21 cellular contexts compared by ENCODE assay signal in the genomic region with DNA sequence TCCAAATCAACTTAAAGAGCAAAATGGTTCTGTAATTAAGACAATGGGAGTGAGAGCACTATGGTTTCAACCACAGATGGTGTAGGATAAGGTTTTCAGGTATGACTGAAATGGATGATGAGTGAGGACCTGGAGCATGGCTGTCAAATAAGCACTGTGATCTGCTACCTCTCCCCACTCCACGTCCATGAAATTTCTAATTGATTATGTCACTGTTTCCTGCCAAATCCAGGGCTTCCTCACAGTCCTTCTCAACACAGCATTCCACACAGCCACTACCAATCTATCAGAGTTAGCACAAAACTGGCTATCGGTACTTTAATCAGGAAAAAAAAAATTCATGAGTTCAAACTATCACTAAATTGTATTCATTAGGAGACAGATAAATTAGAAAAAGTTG.
A peak's percentile ranks its signal among the peaks of the same experiment; 100 is the strongest.
DNase-seq lines count a peak whose midpoint lies in the region; ATAC-seq, FAIRE-seq and TF ChIP-seq lines count a peak whose summit lies in the region.
"Had no signal": no experiment of that assay in that cellular context is flagged by ENCODE, and none has a peak within 500 bp of the region (broad histone marks: within the 10 kb centered on the region; RNA-seq: fewer than 3 reads in every experiment).

No MANE protein-coding gene starts in this region.

- DNase-seq in Daoy (ENCODE audit: low read depth) (peak; percentile 9), HTR-8/SVneo (ENCODE audit: insufficient read length, low spot score) (peak; percentile 11), astrocyte (ENCODE audit: low read depth) (peak; percentile 65), mesothelial cell of epicardium (ENCODE audit: low spot score in 2 of 2, unreplicated experiment in 2 of 2) (no peak), occipital lobe (lab: John Stamatoyannopoulos, UW) (no peak), endodermal cell (no peak)
- DNase-seq: C1 segment of cervical spinal cord; CD4-positive, alpha-beta memory T cell; DMS79; GF-D8; IMR-90; Kasumi-1; KBM-7 had no signal

- no peaks in the 10 kb centered on the region for H3K27me3 Mint-ChIP-seq in astrocyte (ENCODE audit: low read depth, unreplicated experiment)
- no peaks in the 10 kb centered on the region for H3K27me3 Mint-ChIP-seq in mesothelial cell of epicardium (ENCODE audit: low read depth)
- no peaks in the 10 kb centered on the region for H3K27me3 Mint-ChIP-seq in endodermal cell (ENCODE audit: insufficient read depth)
- H3K27me3 Mint-ChIP-seq: B cell; CD4-positive, alpha-beta memory T cell had no signal

- H4K20me1 ChIP-seq in astrocyte (ENCODE audit: insufficient read depth, low read length) = no peaks in the 10 kb centered on the region

- no peaks in the 10 kb centered on the region for H3K9me3 ChIP-seq in astrocyte (ENCODE audit: insufficient read depth, low read depth, low read length)
- no peaks in the 10 kb centered on the region for H3K9me3 ChIP-seq in endodermal cell (ENCODE audit: control insufficient read depth, low read length)
- H3K9me3 ChIP-seq: A549, HAP-1 had no signal

- no peak overlapping the region for H3K4me3 ChIP-seq in astrocyte (ENCODE audit: insufficient read depth, low read depth, low read length)
- no peak overlapping the region for H3K4me3 ChIP-seq in endodermal cell (ENCODE audit: low read length)
- H3K4me3 ChIP-seq: A549, HAP-1 had no signal

- no peaks in the 10 kb centered on the region for H3K36me3 ChIP-seq in astrocyte (ENCODE audit: insufficient read depth, low read length)
- no peaks in the 10 kb centered on the region for H3K36me3 ChIP-seq in endodermal cell (ENCODE audit: control insufficient read depth, insufficient read depth, low read length)
- H3K36me3 ChIP-seq: HAP-1 had no signal

- H3K4me1 Mint-ChIP-seq in astrocyte (ENCODE audit: low read depth, unreplicated experiment) = peaks cover 25% of the 10 kb centered on the region
- peaks cover 25% of the 10 kb centered on the region for H3K4me1 Mint-ChIP-seq in mesothelial cell of epicardium
- peaks cover 9% of the 10 kb centered on the region for H3K4me1 Mint-ChIP-seq in endodermal cell
- H3K4me1 Mint-ChIP-seq: B cell; CD4-positive, alpha-beta memory T cell had no signal

- H3K36me3 Mint-ChIP-seq in astrocyte (ENCODE audit: low read depth, unreplicated experiment) = peaks cover 9% of the 10 kb centered on the region
- no peaks in the 10 kb centered on the region for H3K36me3 Mint-ChIP-seq in mesothelial cell of epicardium
- H3K36me3 Mint-ChIP-seq in endodermal cell (ENCODE audit: low read depth) = no peaks in the 10 kb centered on the region
- H3K36me3 Mint-ChIP-seq: CD4-positive, alpha-beta memory T cell had no signal

- no peak overlapping the region for H2AFZ ChIP-seq in astrocyte (ENCODE audit: low read depth, low read length)

- H3K27ac ChIP-seq in astrocyte (ENCODE audit: low read depth, low read length) = no peak overlapping the region
- H3K27ac ChIP-seq in endodermal cell (ENCODE audit: low read depth, low read length) = no peak overlapping the region
- H3K27ac ChIP-seq: A549, HL-60 had no signal

- H3K27me3 ChIP-seq in astrocyte (ENCODE audit: insufficient read depth, low read length) (no peaks in the 10 kb centered on the region), endodermal cell (ENCODE audit: control insufficient read depth, insufficient read depth, low read length, poor library complexity, severe bottlenecking) (no peaks in the 10 kb centered on the region)

- ATAC-seq in GM21825 (IDR thresholded peaks at IDR 0.05; ENCODE audit: unreplicated experiment) = no peak
- ATAC-seq in GM18498 (IDR thresholded peaks at IDR 0.05; ENCODE audit: unreplicated experiment) = no peak
- ATAC-seq: A549 had no signal

- H3K4me3 Mint-ChIP-seq in astrocyte (ENCODE audit: unreplicated experiment) (no peak overlapping the region), mesothelial cell of epicardium (no peak overlapping the region), endodermal cell (no peak overlapping the region)
- H3K4me3 Mint-ChIP-seq: B cell; CD4-positive, alpha-beta memory T cell had no signal

- H3K4me1 ChIP-seq in astrocyte (ENCODE audit: insufficient read depth, low read length) (peaks cover 4% of the 10 kb centered on the region), endodermal cell (ENCODE audit: control insufficient read depth, insufficient read depth, low read length) (peaks cover 4% of the 10 kb centered on the region)
- H3K4me1 ChIP-seq: A549, HAP-1 had no signal

- H3K79me2 ChIP-seq in astrocyte (ENCODE audit: insufficient read depth, low read length) = no peaks in the 10 kb centered on the region

- H3K9me3 Mint-ChIP-seq in astrocyte (ENCODE audit: unreplicated experiment) (no peaks in the 10 kb centered on the region), mesothelial cell of epicardium (peaks cover 4% of the 10 kb centered on the region), endodermal cell (peaks cover 6% of the 10 kb centered on the region)

- TF ChIP-seq CTCF in astrocyte (IDR thresholded peaks at IDR 0.05; ENCODE audit: insufficient read depth, low read depth, low read length) (no peak), mesothelial cell of epicardium (IDR thresholded peaks at IDR 0.05; ENCODE audit: unreplicated experiment) (no peak), endodermal cell (conservative IDR thresholded peaks at IDR 0.05) (no peak)

- peak overlapping the region; percentile 59 for H3K27ac Mint-ChIP-seq in astrocyte (ENCODE audit: unreplicated experiment)
- H3K27ac Mint-ChIP-seq in mesothelial cell of epicardium = peak overlapping the region; percentile 52
- no peak overlapping the region for H3K27ac Mint-ChIP-seq in endodermal cell
- H3K27ac Mint-ChIP-seq: B cell; CD4-positive, alpha-beta memory T cell had no signal

- FAIRE-seq in HTR-8/SVneo (lab: Jason Lieb, UNC) = no peak
- peak; percentile 20 for FAIRE-seq in astrocyte (lab: Jason Lieb, UNC)
- FAIRE-seq: A549, GM18507, H1 had no signal

- 56 to 84% methylated on average over 1 to 2 of the region's 2 CpGs for WGBS in endodermal cell (ENCODE audit: insufficient coverage in 1 of 2, insufficient read length in 1 of 2), 2 experiments

- H3K9ac ChIP-seq in astrocyte (ENCODE audit: low read length) (no peak overlapping the region), endodermal cell (ENCODE audit: extremely low read depth, low read length, poor library complexity, severe bottlenecking) (no peak overlapping the region)

- no peak overlapping the region for H3K4me2 ChIP-seq in astrocyte (ENCODE audit: low read length)
- H3K4me2 ChIP-seq: A549 had no signal

Comparison
In these comparisons a context has a peak if more than half of its experiments do, and no peak if none do; other contexts are left out.
1. DNase-seq: peak in Daoy (single experiment), HTR-8/SVneo (single experiment) and astrocyte (single experiment); none in mesothelial cell of epicardium (0 of 2), occipital lobe (single experiment) and endodermal cell (single experiment).